Comparison of ENCODE assay signal across 1 cellular context in genomic region chr10:44205072-44205471, GRCh38.
TF ChIP-seq lines count a peak whose summit lies in the region.

No MANE protein-coding gene starts in this region.

TF ChIP-seq in GM23338, 12 proteins besides CTCF, POLR2A, EP300 and RAD21 (continued from another document):
- no peak for TF ChIP-seq ETS1 (IDR thresholded peaks at IDR 0.05)
- TF ChIP-seq STAT1 (IDR thresholded peaks at IDR 0.05; ENCODE audit: unreplicated experiment), result no peak
